Comparison of ENCODE assay signal across 13 cellular contexts in genomic region chrX:153903238-153903980, GRCh38. TPM values are rescaled to one million over a fixed set of nuclear protein-coding genes. Genes with fewer than 3 reads are reported as not detected.
DNase-seq lines count a peak whose midpoint lies in the region; ATAC-seq, FAIRE-seq and TF ChIP-seq lines count a peak whose summit lies in the region.
"Had no signal": no experiment of that assay in that cellular context is flagged by ENCODE, and none has a peak within 500 bp of the region (broad histone marks: within the 10 kb centered on the region; RNA-seq: fewer than 3 reads in every experiment).

No MANE protein-coding gene starts in this region.

- TF ChIP-seq POLR2A in GM12878 (IDR thresholded peaks at IDR 0.05; ENCODE audit: low read depth, low read length): peak; percentile 62

- no peak overlapping the region for H3K4me2 ChIP-seq in Karpas-422 (ENCODE audit: low read depth, low read length, poor library complexity, severe bottlenecking)
- no peak overlapping the region for H3K4me2 ChIP-seq in GM12878 (ENCODE audit: control insufficient read depth, insufficient read depth)
- H3K4me2 ChIP-seq: PC-9 had no signal

- no peak for FAIRE-seq in GM12878 (lab: Jason Lieb, UNC)

- H2AFZ ChIP-seq in Karpas-422 (ENCODE audit: low read length): no peak overlapping the region
- H2AFZ ChIP-seq in GM12878 (ENCODE audit: control insufficient read depth, low read depth, low read length): no peak overlapping the region
- H2AFZ ChIP-seq: PC-9 had no signal

- SMC1A ChIA-PET in GM12878 (lab: Charles Lee; ENCODE audit: uncharacterized antibody, unreplicated experiment): no interaction called here

- no peak for TF ChIP-seq RAD21 in GM12878 (IDR thresholded peaks at IDR 0.05; ENCODE audit: insufficient read depth, low read depth, low read length)

- H3K4me1 ChIP-seq in CD4-positive, alpha-beta memory T cell (ENCODE audit: insufficient read depth, low read length): peaks cover 40% of the 10 kb centered on the region
- peaks cover 21% of the 10 kb centered on the region for H3K4me1 ChIP-seq in Karpas-422 (ENCODE audit: low read length)
- peaks cover 9% of the 10 kb centered on the region for H3K4me1 ChIP-seq in GM12878 (ENCODE audit: control insufficient read depth, insufficient read depth, low read length)
- no peaks in the 10 kb centered on the region for H3K4me1 ChIP-seq in mucosa of descending colon (ENCODE audit: low read depth)

- RAD21 ChIA-PET in GM12878 (lab: Charles Lee; ENCODE audit: unreplicated experiment): no interaction called here

- no peaks in the 10 kb centered on the region for H3K36me3 ChIP-seq in CD4-positive, alpha-beta memory T cell (ENCODE audit: insufficient read depth, low read length)
- H3K36me3 ChIP-seq in Karpas-422 (ENCODE audit: insufficient read depth, low read length) (no peaks in the 10 kb centered on the region), GM12878 (ENCODE audit: control insufficient read depth in 2 of 2, insufficient read depth in 2 of 2, low read length in 1 of 2) (no peaks in the 10 kb centered on the region), mucosa of descending colon (ENCODE audit: low read depth) (no peaks in the 10 kb centered on the region)

- no peaks in the 10 kb centered on the region for H3K27me3 Mint-ChIP-seq in CD4-positive, alpha-beta memory T cell

- BruUV-seq in GM12878 (replicated peaks; lab: Mats Ljungman, UMichigan): no TSS peak

- no peak for DNase-seq in CD4-positive, alpha-beta memory T cell
- DNase-seq in Karpas-422 (peak; percentile 50), GM12878 (ENCODE audit: low read depth, low spot score) (no peak), mucosa of descending colon (no peak), DMS53 treated with DMSO at 0.1 percent for 48 hours (lab: John Stamatoyannopoulos, UW; ENCODE audit: unreplicated experiment) (no peak), NCI-H1092 treated with DMSO at 0.1 percent for 48 hours (lab: John Stamatoyannopoulos, UW) (no peak), AML-193 (lab: John Stamatoyannopoulos, UW) (no peak)
- DNase-seq: anterior cingulate cortex, COR-L47, NCI-H1092 had no signal

- in situ Hi-C loops in GM12878 (cut with MboI): no loop called here

- ATAC-seq in GM12878 (peak; percentile 15), mucosa of descending colon (peak; percentile 32), HG02885 (IDR thresholded peaks at IDR 0.05; ENCODE audit: poor library complexity, unreplicated experiment) (no peak)

- intact Hi-C loops in CD4-positive, alpha-beta memory T cell (cut with micrococcal nuclease): loop anchor here (5.0 kb wide), 1 partner anchor 86 kb away; no protein-coding TSS in a partner anchor
- intact Hi-C loops in GM12878 (cut with micrococcal nuclease; ENCODE audit: unreplicated experiment): no loop called here
- intact Hi-C loops in mucosa of descending colon (cut with DNase I, micrococcal nuclease): no loop called here

- H4K20me1 ChIP-seq in Karpas-422 (ENCODE audit: insufficient read depth, low read depth, low read length) (peaks cover 5% of the 10 kb centered on the region; the same call in 1 of the 2 replicates), GM12878 (ENCODE audit: control insufficient read depth, insufficient read depth) (no peaks in the 10 kb centered on the region)

- H3K79me2 ChIP-seq in Karpas-422 (ENCODE audit: low read length) (no peaks in the 10 kb centered on the region), GM12878 (ENCODE audit: control insufficient read depth, insufficient read depth, low read length) (no peaks in the 10 kb centered on the region)

- WGBS in GM12878 (ENCODE audit: insufficient coverage, insufficient replicate concordance, low lambda C conversion rate, missing lambda C conversion rate): 49% methylated on average over 18 of the region's 18 CpGs

- H3K4me3 ChIP-seq in CD4-positive, alpha-beta memory T cell (ENCODE audit: low read length in 2 of 2): no peak overlapping the region
- H3K4me3 ChIP-seq in Karpas-422 (ENCODE audit: low read length) (no peak overlapping the region), GM12878 (no peak overlapping the region), mucosa of descending colon (no peak overlapping the region)
- H3K4me3 ChIP-seq: PC-9 had no signal

- TF ChIP-seq EP300 in GM12878 (IDR thresholded peaks at IDR 0.05; ENCODE audit: borderline replicate concordance in 1 of 2, control insufficient read depth in 1 of 2, low read depth in 2 of 2, low read length in 2 of 2): no peak

- no peak for TF ChIP-seq CTCF in GM12878 (IDR thresholded peaks at IDR 0.05 in 2 of 3, conservative IDR thresholded peaks at IDR 0.05 in 1 of 3; ENCODE audit: control insufficient read depth in 2 of 3, extremely low read depth in 1 of 3, insufficient read depth in 1 of 3, low read depth in 3 of 3, low read length in 3 of 3)
- no peak for TF ChIP-seq CTCF in mucosa of descending colon (IDR thresholded peaks at IDR 0.05)

- H3K36me3 Mint-ChIP-seq in CD4-positive, alpha-beta memory T cell: peaks cover 0 to 2% of the 10 kb centered on the region in 2 donors

- H3K9me2 ChIP-seq in Karpas-422 (replicated peaks; ENCODE audit: insufficient read depth, low read length): no peaks in the 10 kb centered on the region

- H3K4me1 Mint-ChIP-seq in CD4-positive, alpha-beta memory T cell: peaks cover 25 to 52% (median 35%) of the 10 kb centered on the region in 4 donors

- H3K4me3 Mint-ChIP-seq in CD4-positive, alpha-beta memory T cell: peak overlapping the region in 7 of 8 donors; percentile 33 to 78 (median 62)

- peak overlapping the region in 6 of 7 donors; percentile 24 to 88 (median 74) for H3K27ac Mint-ChIP-seq in CD4-positive, alpha-beta memory T cell

- CTCF ChIA-PET in CD4-positive, alpha-beta memory T cell (lab: Charles Lee; ENCODE audit: partially characterized antibody): interaction anchor here (1.6 kb wide), 1 partner anchor 47 kb away, joined by 3 read pairs; no protein-coding TSS in a partner anchor
- CTCF ChIA-PET in GM12878 (lab: Yijun Ruan, JAX): no interaction called here

- H3K9me3 Mint-ChIP-seq in CD4-positive, alpha-beta memory T cell: no peaks in the 10 kb centered on the region

- POLR2A ChIA-PET in CD4-positive, alpha-beta memory T cell (lab: Charles Lee; ENCODE audit: partially characterized antibody): interaction anchor here (1.4 to 13.7 kb wide), 3 partner anchors 8 to 64 kb away, joined by 4 to 222 read pairs (median 5); partner anchors contain the start of gene ARHGAP4
- POLR2A ChIA-PET in GM12878 (lab: Charles Lee): no interaction called here

- no peaks in the 10 kb centered on the region for H3K9me3 ChIP-seq in CD4-positive, alpha-beta memory T cell (ENCODE audit: control insufficient read depth in 1 of 2, low read length in 2 of 2)
- H3K9me3 ChIP-seq in Karpas-422 (ENCODE audit: low read length) (no peaks in the 10 kb centered on the region), GM12878 (replicated peaks; ENCODE audit: control insufficient read depth, insufficient read depth, low read length) (no peaks in the 10 kb centered on the region), mucosa of descending colon (no peaks in the 10 kb centered on the region)

- H3K27me3 ChIP-seq in CD4-positive, alpha-beta memory T cell (ENCODE audit: insufficient read depth, low read length): no peaks in the 10 kb centered on the region
- H3K27me3 ChIP-seq in Karpas-422 (ENCODE audit: low read length) (no peaks in the 10 kb centered on the region), GM12878 (replicated peaks in 1 of 2; ENCODE audit: control insufficient read depth in 2 of 2, insufficient read depth in 2 of 2, low read length in 1 of 2) (no peaks in the 10 kb centered on the region)

- no peak overlapping the region for H3K9ac ChIP-seq in Karpas-422 (ENCODE audit: low read length)
- no peak overlapping the region for H3K9ac ChIP-seq in GM12878 (ENCODE audit: control insufficient read depth, insufficient read depth, low read length)

- no peak overlapping the region for H3K27ac ChIP-seq in CD4-positive, alpha-beta memory T cell (ENCODE audit: low read depth, low read length)
- no peak overlapping the region for H3K27ac ChIP-seq in Karpas-422 (ENCODE audit: low read length)
- no peak overlapping the region for H3K27ac ChIP-seq in GM12878 (ENCODE audit: control insufficient read depth, insufficient read depth)
- H3K27ac ChIP-seq: PC-9 had no signal

RNA-seq across cellular contexts. Expression of gene AVPR2, which starts 1.1 kb away (rescaled TPM):
- not detected for total RNA-seq in CD4-positive, alpha-beta memory T cell
- polyA plus RNA-seq in CD4-positive, alpha-beta memory T cell: under 1 TPM in 1 of 2 donors, not detected in 1; 0.15 TPM
- not detected in 2 replicates for total RNA-seq in Karpas-422 (2014; rRNA removed; shearing (Covaris generic); ENCODE audit: low replicate concordance)
- not detected in 2 replicates for total RNA-seq in GM12878 (2013; cell fraction: nucleolus; rRNA removed)
- total RNA-seq in GM12878 (2014; rRNA removed): not detected in 2 replicates
- not detected in 2 replicates for total RNA-seq in GM12878 (2014; rRNA removed; fragmentation: Illumina TruSeq; extraction: Trizol)
- not detected in 2 replicates for total RNA-seq in GM12878 (2021)
- polyA plus RNA-seq in GM12878 (2011; ENCODE audit: low read depth): not detected
- not detected in 2 replicates for polyA plus RNA-seq in GM12878 (2011; rRNA removed)
- polyA plus RNA-seq in GM12878 (2011; cell fraction: cytosol; rRNA removed): 0.03 and 0.07 TPM in 2 replicates
- 0.43 and 0.44 TPM in 2 replicates for polyA plus RNA-seq in GM12878 (2011; cell fraction: nucleus; rRNA removed)
- 0.14 and 0.54 TPM in 2 replicates for polyA plus RNA-seq in GM12878 (2012)
- polyA plus RNA-seq in GM12878 (2014; fragmentation: Illumina TruSeq; extraction: Trizol): not detected in 2 replicates
- not detected for polyA plus RNA-seq in GM12878 (2014; fragmentation: Nextera tagmentation; extraction: Ambion mirVana)
- polyA plus RNA-seq in GM12878 (2014; rRNA removed): not detected in 2 replicates
- polyA plus RNA-seq in GM12878 (2016; fragmentation: Nextera tagmentation; extraction: Ambion mirVana): under 1 TPM; 0.12 to 0.37 TPM
- not detected in 2 replicates for polyA minus RNA-seq in GM12878 (2011; rRNA and poly(A)+ RNA removed)
- not detected in 2 replicates for polyA minus RNA-seq in GM12878 (2011; cell fraction: cytosol; rRNA and poly(A)+ RNA removed)
- not detected in 2 replicates for polyA minus RNA-seq in GM12878 (2011; cell fraction: nucleus; rRNA and poly(A)+ RNA removed)
- total RNA-seq in mucosa of descending colon: under 1 TPM; 0.43 to 0.78 (median 0.54) TPM
- total RNA-seq: liver had no signal

RNA-seq across cellular contexts. Expression of gene L1CAM, which starts 17.4 kb away (rescaled TPM):
- 1 to 10 TPM; 1.0 to 1.8 TPM for total RNA-seq in CD4-positive, alpha-beta memory T cell
- under 1 TPM; 0.26 to 0.57 TPM for polyA plus RNA-seq in CD4-positive, alpha-beta memory T cell
- total RNA-seq in Karpas-422 (2014; rRNA removed; shearing (Covaris generic); ENCODE audit: low replicate concordance): not detected in 2 replicates
- 1.4 and 1.9 TPM in 2 replicates for total RNA-seq in GM12878 (2013; cell fraction: nucleolus; rRNA removed)
- total RNA-seq in GM12878 (2014; rRNA removed): not detected in 2 replicates
- not detected in 2 replicates for total RNA-seq in GM12878 (2014; rRNA removed; fragmentation: Illumina TruSeq; extraction: Trizol)
- total RNA-seq in GM12878 (2021): 0.24 and 0.64 TPM in 2 replicates
- polyA plus RNA-seq in GM12878 (2011; ENCODE audit: low read depth): 0.05 TPM
- polyA plus RNA-seq in GM12878 (2011; rRNA removed): 0.12 and 0.22 TPM in 2 replicates
- 0.07 TPM in 2 replicates for polyA plus RNA-seq in GM12878 (2011; cell fraction: cytosol; rRNA removed)
- 0.35 and 1.1 TPM in 2 replicates for polyA plus RNA-seq in GM12878 (2011; cell fraction: nucleus; rRNA removed)
- 0.05 and 0.20 TPM in 2 replicates for polyA plus RNA-seq in GM12878 (2012)
- polyA plus RNA-seq in GM12878 (2014; fragmentation: Illumina TruSeq; extraction: Trizol): not detected in 2 replicates
- not detected for polyA plus RNA-seq in GM12878 (2014; fragmentation: Nextera tagmentation; extraction: Ambion mirVana)
- polyA plus RNA-seq in GM12878 (2014; rRNA removed): 0.01 TPM in 1 of 2 replicates, not detected in the other
- under 1 TPM; 0.05 to 0.09 TPM for polyA plus RNA-seq in GM12878 (2016; fragmentation: Nextera tagmentation; extraction: Ambion mirVana)
- 0.37 TPM in 1 of 2 replicates, not detected in the other for polyA minus RNA-seq in GM12878 (2011; rRNA and poly(A)+ RNA removed)
- 0.62 and 0.80 TPM in 2 replicates for polyA minus RNA-seq in GM12878 (2011; cell fraction: cytosol; rRNA and poly(A)+ RNA removed)
- 0.48 TPM in 2 replicates for polyA minus RNA-seq in GM12878 (2011; cell fraction: nucleus; rRNA and poly(A)+ RNA removed)
- total RNA-seq in mucosa of descending colon: 10 to 100 TPM in 1 of 3 donors, 1 to 10 TPM in 2; 3.0 to 66.9 (median 7.0) TPM

RNA-seq across cellular contexts. Expression of gene ARHGAP4, which starts 22.7 kb away (rescaled TPM):
- total RNA-seq in CD4-positive, alpha-beta memory T cell: 100 to 1,000 TPM; 327 to 330 TPM
- 100 to 1,000 TPM in 1 of 2 donors, 10 to 100 TPM in 1; 65.4 to 117 TPM for polyA plus RNA-seq in CD4-positive, alpha-beta memory T cell
- 104 and 218 TPM in 2 replicates for total RNA-seq in Karpas-422 (2014; rRNA removed; shearing (Covaris generic); ENCODE audit: low replicate concordance)
- total RNA-seq in GM12878 (2013; cell fraction: nucleolus; rRNA removed): 91.6 and 99.6 TPM in 2 replicates
- total RNA-seq in GM12878 (2014; rRNA removed) (77.1 and 92.8 TPM in 2 replicates), GM12878 (2014; rRNA removed; fragmentation: Illumina TruSeq; extraction: Trizol) (19.0 and 19.5 TPM in 2 replicates), GM12878 (2021) (112 and 120 TPM in 2 replicates), mucosa of descending colon (10 to 100 TPM; 35.0 to 47.8 (median 36.7) TPM)
- 15.0 TPM for polyA plus RNA-seq in GM12878 (2011; ENCODE audit: low read depth)
- polyA plus RNA-seq in GM12878 (2011; rRNA removed) (8.5 and 22.0 TPM in 2 replicates), GM12878 (2014; fragmentation: Illumina TruSeq; extraction: Trizol) (2.2 and 14.6 TPM in 2 replicates), GM12878 (2014; fragmentation: Nextera tagmentation; extraction: Ambion mirVana) (1 to 10 TPM in 1 of 2 experiments, under 1 TPM in 1; 0.71 to 6.0 TPM), GM12878 (2014; rRNA removed) (102 and 116 TPM in 2 replicates), GM12878 (2016; fragmentation: Nextera tagmentation; extraction: Ambion mirVana) (10 to 100 TPM; 66.6 to 81.6 TPM)
- 33.8 and 45.0 TPM in 2 replicates for polyA plus RNA-seq in GM12878 (2011; cell fraction: cytosol; rRNA removed)
- 299 and 365 TPM in 2 replicates for polyA plus RNA-seq in GM12878 (2011; cell fraction: nucleus; rRNA removed)
- polyA plus RNA-seq in GM12878 (2012): 51.0 and 62.3 TPM in 2 replicates
- polyA minus RNA-seq in GM12878 (2011; rRNA and poly(A)+ RNA removed): 9.7 and 37.3 TPM in 2 replicates
- polyA minus RNA-seq in GM12878 (2011; cell fraction: cytosol; rRNA and poly(A)+ RNA removed): 23.3 and 31.5 TPM in 2 replicates
- 47.1 and 68.5 TPM in 2 replicates for polyA minus RNA-seq in GM12878 (2011; cell fraction: nucleus; rRNA and poly(A)+ RNA removed)

RNA-seq across cellular contexts. Expression of gene NAA10, which starts 31.4 kb away (rescaled TPM):
- 10 to 100 TPM; 88.9 to 94.9 TPM for total RNA-seq in CD4-positive, alpha-beta memory T cell
- polyA plus RNA-seq in CD4-positive, alpha-beta memory T cell: 10 to 100 TPM; 57.6 to 96.3 TPM
- total RNA-seq in Karpas-422 (2014; rRNA removed; shearing (Covaris generic); ENCODE audit: low replicate concordance): 103 and 144 TPM in 2 replicates
- 17.5 and 20.3 TPM in 2 replicates for total RNA-seq in GM12878 (2013; cell fraction: nucleolus; rRNA removed)
- total RNA-seq in GM12878 (2014; rRNA removed) (82.6 and 100 TPM in 2 replicates), GM12878 (2014; rRNA removed; fragmentation: Illumina TruSeq; extraction: Trizol) (59.6 and 69.5 TPM in 2 replicates), GM12878 (2021) (113 and 123 TPM in 2 replicates), mucosa of descending colon (10 to 100 TPM; 52.2 to 72.3 (median 68.9) TPM)
- 40.6 TPM for polyA plus RNA-seq in GM12878 (2011; ENCODE audit: low read depth)
- polyA plus RNA-seq in GM12878 (2011; rRNA removed) (25.4 and 45.1 TPM in 2 replicates), GM12878 (2014; fragmentation: Illumina TruSeq; extraction: Trizol) (88.7 and 97.7 TPM in 2 replicates), GM12878 (2014; fragmentation: Nextera tagmentation; extraction: Ambion mirVana) (10 to 100 TPM in 1 of 2 experiments, 1 to 10 TPM in 1; 7.9 to 26.6 TPM), GM12878 (2014; rRNA removed) (158 TPM in 2 replicates), GM12878 (2016; fragmentation: Nextera tagmentation; extraction: Ambion mirVana) (100 to 1,000 TPM; 209 to 212 TPM)
- polyA plus RNA-seq in GM12878 (2011; cell fraction: cytosol; rRNA removed): 77.8 and 104 TPM in 2 replicates
- 54.2 and 67.6 TPM in 2 replicates for polyA plus RNA-seq in GM12878 (2011; cell fraction: nucleus; rRNA removed)
- 64.3 and 68.0 TPM in 2 replicates for polyA plus RNA-seq in GM12878 (2012)
- 31.8 and 50.4 TPM in 2 replicates for polyA minus RNA-seq in GM12878 (2011; rRNA and poly(A)+ RNA removed)
- 17.2 and 25.0 TPM in 2 replicates for polyA minus RNA-seq in GM12878 (2011; cell fraction: cytosol; rRNA and poly(A)+ RNA removed)
- 13.3 and 24.4 TPM in 2 replicates for polyA minus RNA-seq in GM12878 (2011; cell fraction: nucleus; rRNA and poly(A)+ RNA removed)

RNA-seq across cellular contexts. Expression of gene RENBP, which starts 41.0 kb away (rescaled TPM):
- total RNA-seq in CD4-positive, alpha-beta memory T cell: 10 to 100 TPM; 17.2 to 21.3 TPM
- polyA plus RNA-seq in CD4-positive, alpha-beta memory T cell: under 1 TPM in 1 of 2 donors, not detected in 1; 0.65 TPM
- 0.22 and 0.26 TPM in 2 replicates for total RNA-seq in Karpas-422 (2014; rRNA removed; shearing (Covaris generic); ENCODE audit: low replicate concordance)
- 8.3 and 9.0 TPM in 2 replicates for total RNA-seq in GM12878 (2013; cell fraction: nucleolus; rRNA removed)
- total RNA-seq in GM12878 (2014; rRNA removed): 2.1 and 2.2 TPM in 2 replicates
- total RNA-seq in GM12878 (2014; rRNA removed; fragmentation: Illumina TruSeq; extraction: Trizol): 1.6 and 1.8 TPM in 2 replicates
- 4.9 and 6.8 TPM in 2 replicates for total RNA-seq in GM12878 (2021)
- 3.9 TPM for polyA plus RNA-seq in GM12878 (2011; ENCODE audit: low read depth)
- 1.1 and 1.6 TPM in 2 replicates for polyA plus RNA-seq in GM12878 (2011; rRNA removed)
- polyA plus RNA-seq in GM12878 (2011; cell fraction: cytosol; rRNA removed): 2.1 and 2.3 TPM in 2 replicates
- 4.1 and 6.0 TPM in 2 replicates for polyA plus RNA-seq in GM12878 (2011; cell fraction: nucleus; rRNA removed)
- polyA plus RNA-seq in GM12878 (2012): 7.1 and 8.3 TPM in 2 replicates
- polyA plus RNA-seq in GM12878 (2014; fragmentation: Illumina TruSeq; extraction: Trizol): 0.19 and 1.3 TPM in 2 replicates
- polyA plus RNA-seq in GM12878 (2014; fragmentation: Nextera tagmentation; extraction: Ambion mirVana): not detected
- polyA plus RNA-seq in GM12878 (2014; rRNA removed): 4.0 and 4.5 TPM in 2 replicates
- polyA plus RNA-seq in GM12878 (2016; fragmentation: Nextera tagmentation; extraction: Ambion mirVana): under 1 TPM in 1 of 2 experiments, not detected in 1; 0.36 TPM
- polyA minus RNA-seq in GM12878 (2011; rRNA and poly(A)+ RNA removed): 0.44 and 2.3 TPM in 2 replicates
- 0.83 TPM in 1 of 2 replicates, not detected in the other for polyA minus RNA-seq in GM12878 (2011; cell fraction: cytosol; rRNA and poly(A)+ RNA removed)
- polyA minus RNA-seq in GM12878 (2011; cell fraction: nucleus; rRNA and poly(A)+ RNA removed): 0.96 and 2.1 TPM in 2 replicates
- 10 to 100 TPM in 2 of 3 donors, 1 to 10 TPM in 1; 3.5 to 21.2 (median 10.2) TPM for total RNA-seq in mucosa of descending colon
